ENCODE assay signal across 8 cellular contexts in genomic region chr3:126982125-126982521, GRCh38. TPM values are rescaled to one million over a fixed set of nuclear protein-coding genes. Genes with fewer than 3 reads are reported as not detected.
DNase-seq lines count a peak whose midpoint lies in the region; ATAC-seq and FAIRE-seq lines count a peak whose summit lies in the region.

No MANE protein-coding gene starts in this region.

- FAIRE-seq in GM18507 (lab: Jason Lieb, UNC), result no peak

- intact Hi-C loops in left colon (cut with DNase I, micrococcal nuclease), result no loop called here

- ATAC-seq in HG02571 (IDR thresholded peaks at IDR 0.05; ENCODE audit: unreplicated experiment), result peak; percentile 31
- peak; percentile 4 for ATAC-seq in left colon

- DNase-seq in GM18507 (ENCODE audit: extremely low spot score, insufficient read length, low read depth), result peak; percentile 43
- DNase-seq in NOMO-1 treated with dmso at 0.1 percent for 144 hours (lab: John Stamatoyannopoulos, UW; ENCODE audit: unreplicated experiment), result peak; percentile 49
- DNase-seq in activated naive CD8-positive, alpha-beta T cell treated with anti-CD3 and anti-CD28 coated beads, Interleukin-2, amount 50 U/mL, for 16 hours (ENCODE audit: low read depth, low spot score), result peak; percentile 14
- DNase-seq in left colon, result peak; percentile 41 to 44
- DNase-seq in stimulated activated CD8-positive, alpha-beta memory T cell treated with anti-CD3 and anti-CD28 coated beads, Interleukin-12 subunit alpha, Interleukin-12 subunit beta, amount 100 ng/mL, for 24 hours (ENCODE audit: extremely low read depth), result peak; percentile 39
- DNase-seq in D341Med (ENCODE audit: low spot score), result no peak
- no peak for DNase-seq in DMS79 (lab: John Stamatoyannopoulos, UW)

RNA-seq across cellular contexts. Expression of gene PLXNA1, which starts 0.8 kb away (rescaled TPM):
- 10 to 100 TPM; 15.4 to 18.0 TPM for total RNA-seq in left colon

Comparison
In these comparisons a context has a peak if more than half of its experiments do, and no peak if none do; other contexts are left out.
1. DNase-seq: peak in GM18507 (single experiment), NOMO-1 treated with dmso at 0.1 percent for 144 hours (single experiment), activated naive CD8-positive, alpha-beta T cell treated with anti-CD3 and anti-CD28 coated beads, Interleukin-2, amount 50 U/mL, for 16 hours (single experiment), left colon (2 of 2) and stimulated activated CD8-positive, alpha-beta memory T cell treated with anti-CD3 and anti-CD28 coated beads, Interleukin-12 subunit alpha, Interleukin-12 subunit beta, amount 100 ng/mL, for 24 hours (single experiment); none in D341Med (single experiment) and DMS79 (single experiment).